ENCODE assay signal across 18 cellular contexts in genomic region chr22:44266811-44267760, GRCh38. TPM values are rescaled to one million over a fixed set of nuclear protein-coding genes. Genes with fewer than 3 reads are reported as not detected.
A peak's percentile ranks its signal among the peaks of the same experiment; 100 is the strongest.
DNase-seq lines count a peak whose midpoint lies in the region; ATAC-seq and TF ChIP-seq lines count a peak whose summit lies in the region.
"Had no signal": no experiment of that assay in that cellular context is flagged by ENCODE, and none has a peak within 500 bp of the region (broad histone marks: within the 10 kb centered on the region; RNA-seq: fewer than 3 reads in every experiment).

No MANE protein-coding gene starts in this region.

- no peaks in the 10 kb centered on the region for H3F3A ChIP-seq in PC-3 (ENCODE audit: low read length, unreplicated experiment)

- H4K20me1 ChIP-seq in PC-3 (ENCODE audit: low read length): no peaks in the 10 kb centered on the region

- no peak overlapping the region for H3K4ac ChIP-seq in neuronal stem cell (ENCODE audit: low read length)

- no peaks in the 10 kb centered on the region for H3K9me3 ChIP-seq in neuronal stem cell (replicated peaks in 1 of 2; ENCODE audit: control insufficient read depth in 2 of 2, insufficient read depth in 1 of 2, low read depth in 1 of 2, low read length in 2 of 2)
- H3K9me3 ChIP-seq in body of pancreas: no peaks in the 10 kb centered on the region
- no peaks in the 10 kb centered on the region for H3K9me3 ChIP-seq in PC-3 (ENCODE audit: low read length)

- ATAC-seq in left ventricle myocardium superior: peak; percentile 50
- ATAC-seq in left cardiac atrium: no peak
- no peak for ATAC-seq in GM18858 (IDR thresholded peaks at IDR 0.05; ENCODE audit: unreplicated experiment)
- no peak for ATAC-seq in body of pancreas
- no peak for ATAC-seq in PC-3
- no peak for ATAC-seq in HG03159 (IDR thresholded peaks at IDR 0.05; ENCODE audit: unreplicated experiment)

- no peak for TF ChIP-seq POLR2A in body of pancreas (IDR thresholded peaks at IDR 0.05)

- CTCF ChIA-PET in PC-3 (lab: Charles Lee): no interaction called here

- no peak overlapping the region for H2BK5ac ChIP-seq in neuronal stem cell (ENCODE audit: low read length)

- POLR2A ChIA-PET in PC-3 (lab: Charles Lee; ENCODE audit: unreplicated experiment): no interaction called here

- H3K14ac ChIP-seq in neuronal stem cell (ENCODE audit: low read length): no peak overlapping the region

- H4K91ac ChIP-seq in neuronal stem cell (ENCODE audit: low read depth, low read length, poor library complexity): no peak overlapping the region

- BruUV-seq in PC-3 (replicated peaks; lab: Mats Ljungman, UMichigan): no TSS peak

- H3K9ac ChIP-seq in neuronal stem cell (ENCODE audit: low read depth, low read length, poor library complexity) (peak overlapping the region; percentile 36), PC-3 (ENCODE audit: low read length) (no peak overlapping the region)

- peak overlapping the region; percentile 85 for H2BK12ac ChIP-seq in neuronal stem cell (ENCODE audit: low read length)

- no CpG with 5 or more reads among the region's 24 CpGs for WGBS in neuronal stem cell (ENCODE audit: extremely low coverage in 2 of 2, insufficient read length in 2 of 2, insufficient replicate concordance in 1 of 2), 2 donors
- 75 to 82% methylated on average over 15 to 24 of the region's 24 CpGs for WGBS in body of pancreas, 2 donors

- no peak overlapping the region for H3K4me2 ChIP-seq in neuronal stem cell (ENCODE audit: insufficient read depth, low read length, poor library complexity, severe bottlenecking)
- H3K4me2 ChIP-seq in PC-3 (ENCODE audit: low read length): no peak overlapping the region
- H3K4me2 ChIP-seq: PC-9 had no signal

- DNase-seq in left ventricle myocardium superior (peak; percentile 49), left cardiac atrium (no peak), astrocyte of the hippocampus (ENCODE audit: low read depth, low spot score) (peak; percentile 36), neuronal stem cell (ENCODE audit: low spot score) (no peak), body of pancreas (no peak), PC-3 (no peak)
- DNase-seq: Calu3; CD4-positive, CD25-positive, alpha-beta regulatory T cell; DND-41; GOT3; NCI-H146; NCI-H2081 treated with DMSO at 0.1 percent for 48 hours; NCI-H345; NCI-H526 treated with DMSO at 0.1 percent for 48 hours; PC-9 had no signal

- intact Hi-C loops in left ventricle myocardium superior (cut with micrococcal nuclease) (no loop called here), left cardiac atrium (cut with DNase I) (no loop called here), body of pancreas (cut with DNase I) (no loop called here), PC-3 (cut with micrococcal nuclease) (no loop called here)

- H3K4me1 ChIP-seq in neuronal stem cell (ENCODE audit: control insufficient read depth in 2 of 2, insufficient read depth in 1 of 2, low read depth in 1 of 2, low read length in 2 of 2) (peaks cover 14 to 16% of the 10 kb centered on the region in 2 donors), body of pancreas (no peaks in the 10 kb centered on the region), PC-3 (ENCODE audit: insufficient read depth, low read length) (no peaks in the 10 kb centered on the region)

- H3K79me2 ChIP-seq in PC-3 (ENCODE audit: low read length): no peaks in the 10 kb centered on the region

- H3K9me2 ChIP-seq in PC-3 (replicated peaks; ENCODE audit: low read length): no peaks in the 10 kb centered on the region

- no peak overlapping the region for H4K8ac ChIP-seq in neuronal stem cell (ENCODE audit: low read depth, low read length)

- H3K79me1 ChIP-seq in neuronal stem cell (ENCODE audit: low read depth, low read length): no peaks in the 10 kb centered on the region

- peak overlapping the region; percentile 49 for H3K23ac ChIP-seq in neuronal stem cell (ENCODE audit: low read depth, low read length, poor library complexity)

- no peak for TF ChIP-seq CTCF in body of pancreas (IDR thresholded peaks at IDR 0.05)
- no peak for TF ChIP-seq CTCF in PC-3 (conservative IDR thresholded peaks at IDR 0.05; ENCODE audit: low read depth, low read length)

- H3K4me3 ChIP-seq in neuronal stem cell (ENCODE audit: low read length in 2 of 2) (no peak overlapping the region), body of pancreas (no peak overlapping the region), PC-3 (ENCODE audit: low read length) (no peak overlapping the region)
- H3K4me3 ChIP-seq: PC-9, SK-N-MC had no signal

- H2BK120ac ChIP-seq in neuronal stem cell (ENCODE audit: low read depth, low read length): no peak overlapping the region

- no peak overlapping the region for H2AFZ ChIP-seq in neuronal stem cell (ENCODE audit: low read length)
- no peak overlapping the region for H2AFZ ChIP-seq in PC-3 (ENCODE audit: low read length)
- H2AFZ ChIP-seq: PC-9 had no signal

- H3K27ac ChIP-seq in neuronal stem cell (replicated peaks; ENCODE audit: low read length): no peak overlapping the region
- H3K27ac ChIP-seq in body of pancreas: no peak overlapping the region
- H3K27ac ChIP-seq in PC-3 (ENCODE audit: low read length): no peak overlapping the region
- H3K27ac ChIP-seq: PC-9, SK-N-MC had no signal

- no peaks in the 10 kb centered on the region for H3K27me3 ChIP-seq in neuronal stem cell (ENCODE audit: control insufficient read depth in 3 of 3, insufficient read depth in 3 of 3, low read depth in 1 of 3, low read length in 3 of 3)
- H3K27me3 ChIP-seq in body of pancreas: no peaks in the 10 kb centered on the region
- H3K27me3 ChIP-seq in PC-3 (ENCODE audit: low read length): no peaks in the 10 kb centered on the region

- H2BK15ac ChIP-seq in neuronal stem cell (ENCODE audit: low read length): peak overlapping the region; percentile 24

- H2AK5ac ChIP-seq in neuronal stem cell (ENCODE audit: low read depth, low read length): peak overlapping the region; percentile 28

- peak overlapping the region; percentile 69 for H3K18ac ChIP-seq in neuronal stem cell (ENCODE audit: low read length)

- H3K36me3 ChIP-seq in neuronal stem cell (replicated peaks in 1 of 2; ENCODE audit: control insufficient read depth in 2 of 2, insufficient read depth in 2 of 2, low read length in 2 of 2) (no peaks in the 10 kb centered on the region), body of pancreas (replicated peaks in 1 of 2; ENCODE audit: insufficient read depth in 1 of 2, low read depth in 2 of 2) (no peaks in the 10 kb centered on the region), PC-3 (ENCODE audit: low read depth, low read length) (no peaks in the 10 kb centered on the region)

RNA-seq across cellular contexts. Expression of gene SHISAL1, which starts 45.7 kb away (rescaled TPM):
- 0.55 TPM for total RNA-seq in left ventricle myocardium superior
- total RNA-seq in left cardiac atrium: 1 to 10 TPM; 1.4 to 4.2 TPM
- 3.6 TPM for polyA plus RNA-seq in neuronal stem cell (2013, experiment 1 of 2)
- polyA plus RNA-seq in neuronal stem cell (2013, experiment 2 of 2): 3.6 TPM
- 1 to 10 TPM in 1 of 2 donors, under 1 TPM in 1; 0.78 to 1.6 TPM for total RNA-seq in body of pancreas
- total RNA-seq in PC-3 (2014; rRNA removed): 1.1 and 2.2 TPM in 2 replicates
- total RNA-seq: Calu3; CD4-positive, CD25-positive, alpha-beta regulatory T cell had no signal
- polyA plus RNA-seq: CD4-positive, CD25-positive, alpha-beta regulatory T cell had no signal

Comparison
In these comparisons a context has a peak if more than half of its experiments do, and no peak if none do; other contexts are left out.
1. DNase-seq: peak in left ventricle myocardium superior (single experiment) and astrocyte of the hippocampus (single experiment); none in left cardiac atrium (single experiment), neuronal stem cell (single experiment), body of pancreas (0 of 4) and PC-3 (single experiment).